Comparison of ENCODE assay signal across 16 cellular contexts in genomic region chr9:133098104-133098754, GRCh38.
"Had no signal": no experiment of that assay in that cellular context is flagged by ENCODE, and none has a peak within 500 bp of the region (broad histone marks: within the 10 kb centered on the region; RNA-seq: fewer than 3 reads in every experiment).

No MANE protein-coding gene starts in this region.

- H3K4me1 Mint-ChIP-seq: activated CD4-positive, alpha-beta memory T cell treated with anti-CD3 and anti-CD28 coated beads, Interleukin-2, amount 10 ng/mL, durations not matched to agents 7 days and 5 days; activated CD4-positive, alpha-beta T cell treated with anti-CD3 and anti-CD28 coated beads for 36 hours; activated naive CD4-positive, alpha-beta T cell treated with anti-CD3 and anti-CD28 coated beads, Interleukin-2, amount 10 ng/mL, durations not matched to agents 7 days and 5 days had no signal

- H3K9me3 ChIP-seq: prostate gland had no signal

- H2AFZ ChIP-seq: hepatocyte had no signal

- H3K27me3 ChIP-seq: hepatocyte, tibial artery had no signal

- H3K4me3 ChIP-seq: coronary artery, hepatocyte, lower lobe of right lung, prostate gland, tibial artery had no signal

- H3K27me3 Mint-ChIP-seq: activated CD4-positive, alpha-beta memory T cell treated with anti-CD3 and anti-CD28 coated beads, Interleukin-2, amount 10 ng/mL, durations not matched to agents 7 days and 5 days; activated CD4-positive, alpha-beta T cell treated with anti-CD3 and anti-CD28 coated beads for 36 hours; activated naive CD4-positive, alpha-beta T cell treated with anti-CD3 and anti-CD28 coated beads, Interleukin-2, amount 10 ng/mL, durations not matched to agents 7 days and 5 days; naive B cell had no signal

- H3K27ac Mint-ChIP-seq: activated CD4-positive, alpha-beta memory T cell treated with anti-CD3 and anti-CD28 coated beads, Interleukin-2, amount 10 ng/mL, durations not matched to agents 7 days and 5 days; activated CD4-positive, alpha-beta T cell treated with anti-CD3 and anti-CD28 coated beads for 36 hours; activated naive CD4-positive, alpha-beta T cell treated with anti-CD3 and anti-CD28 coated beads, Interleukin-2, amount 10 ng/mL, durations not matched to agents 7 days and 5 days; activated T-helper 1 cell treated with anti-CD3 and anti-CD28 coated beads, Interleukin-12 subunit alpha, Interleukin-12 subunit beta, Interleukin-2, Interleukin-4 antibody, amounts not matched to agents 30 ng/mL and 10 ng/mL and 1 ng/mL, durations not matched to agents 14 hours and 24 hours and 36 hours; naive B cell had no signal

- H3K4me3 Mint-ChIP-seq: activated CD4-positive, alpha-beta memory T cell treated with anti-CD3 and anti-CD28 coated beads, Interleukin-2, amount 10 ng/mL, durations not matched to agents 7 days and 5 days; activated CD4-positive, alpha-beta T cell treated with anti-CD3 and anti-CD28 coated beads for 36 hours; activated naive CD4-positive, alpha-beta T cell treated with anti-CD3 and anti-CD28 coated beads, Interleukin-2, amount 10 ng/mL, durations not matched to agents 7 days and 5 days; activated T-helper 1 cell treated with anti-CD3 and anti-CD28 coated beads, Interleukin-12 subunit alpha, Interleukin-12 subunit beta, Interleukin-2, Interleukin-4 antibody, amounts not matched to agents 30 ng/mL and 10 ng/mL and 1 ng/mL, durations not matched to agents 14 hours and 24 hours and 36 hours had no signal

- H3K4me1 ChIP-seq: lower lobe of right lung, prostate gland, tibial artery had no signal

- DNase-seq: activated CD4-positive, alpha-beta memory T cell treated with anti-CD3 and anti-CD28 coated beads, Interleukin-2, amount 10 ng/mL, durations not matched to agents 7 days and 5 days; activated CD4-positive, alpha-beta T cell treated with anti-CD3 and anti-CD28 coated beads for 36 hours; activated CD8-positive, alpha-beta memory T cell treated with anti-CD3 and anti-CD28 coated beads, Interleukin-2, amount 50 U/mL, for 4 hours; activated naive CD4-positive, alpha-beta T cell treated with anti-CD3 and anti-CD28 coated beads, Interleukin-2, amount 10 ng/mL, durations not matched to agents 7 days and 5 days; effector CD8-positive, alpha-beta T cell; lower lobe of right lung; naive B cell; nucleus accumbens; stimulated activated CD4-positive, alpha-beta T cell treated with anti-CD3 and anti-CD28 coated beads, Interleukin-4, amount 100 ng/mL, for 4 hours; SW 1271; tibial artery had no signal

- H3K4me2 ChIP-seq: hepatocyte had no signal

- H3K27ac ChIP-seq: coronary artery, epithelial cell of prostate, hepatocyte, lower lobe of right lung, prostate gland, tibial artery had no signal

- ATAC-seq: activated CD4-positive, alpha-beta T cell treated with anti-CD3 and anti-CD28 coated beads for 36 hours; lower lobe of right lung had no signal
